Comparison of ENCODE assay signal across 31 cellular contexts in genomic region chr19:18881491-18881890, GRCh38. TPM values are rescaled to one million over a fixed set of nuclear protein-coding genes. Genes with fewer than 3 reads are reported as not detected.
"Had no signal": no experiment of that assay in that cellular context is flagged by ENCODE, and none has a peak within 500 bp of the region (broad histone marks: within the 10 kb centered on the region; RNA-seq: fewer than 3 reads in every experiment).

No MANE protein-coding gene starts in this region.

- H3K4me3 ChIP-seq: body of pancreas, colonic mucosa, esophagus muscularis mucosa, gastrocnemius medialis, heart left ventricle had no signal

- H3K9me3 ChIP-seq: body of pancreas, colonic mucosa, gastrocnemius medialis had no signal

- H3K36me3 ChIP-seq: colonic mucosa, heart left ventricle had no signal

- DNase-seq: activated CD4-positive, alpha-beta T cell treated with anti-CD3 and anti-CD28 coated beads for 1 hour; activated CD4-positive, alpha-beta T cell treated with anti-CD3 and anti-CD28 coated beads for 4 hours; activated CD4-positive, alpha-beta T cell treated with anti-CD3 and anti-CD28 coated beads, Interleukin-2, amount 10 ng/mL, durations not matched to agents 7 days and 5 days; activated CD4-positive, alpha-beta T cell treated with anti-CD3 and anti-CD28 coated beads, Interleukin-2, amount 50 U/mL, for 48 hours; activated CD4-positive, CD25-positive, alpha-beta regulatory T cell; activated CD8-positive, alpha-beta memory T cell treated with anti-CD3 and anti-CD28 coated beads for 24 hours; activated CD8-positive, alpha-beta memory T cell treated with anti-CD3 and anti-CD28 coated beads, Interleukin-2, amount 50 U/mL, for 4 hours; activated CD8-positive, alpha-beta T cell treated with anti-CD3 and anti-CD28 coated beads for 36 hours; activated effector memory CD4-positive, alpha-beta T cell treated with anti-CD3 and anti-CD28 coated beads, Interleukin-2, amount 50 U/mL, for 16 hours; activated naive CD4-positive, alpha-beta T cell treated with anti-CD3 and anti-CD28 coated beads, Interleukin-2, amount 10 ng/mL, durations not matched to agents 7 days and 5 days; activated T-cell treated with anti-CD3 and anti-CD28 coated beads, Interleukin-2, amount 50 U/mL, for 1 hour; activated T-cell treated with anti-CD3 and anti-CD28 coated beads, Interleukin-2, amount 50 U/mL, for 48 hours; amniotic stem cell; aorta; body of pancreas; caudate nucleus; cerebellar nuclear complex; effector CD8-positive, alpha-beta T cell; erythroblast; foreskin keratinocyte; gastrocnemius medialis; glutamatergic neuron; heart left ventricle; SW 1271; T-helper 1 cell; T-helper 2 cell had no signal

- H3K9me3 Mint-ChIP-seq: activated CD8-positive, alpha-beta T cell treated with anti-CD3 and anti-CD28 coated beads for 36 hours; activated naive CD4-positive, alpha-beta T cell treated with anti-CD3 and anti-CD28 coated beads, Interleukin-2, amount 10 ng/mL, durations not matched to agents 7 days and 5 days; activated T-helper 1 cell treated with anti-CD3 and anti-CD28 coated beads, Interleukin-12 subunit alpha, Interleukin-12 subunit beta, Interleukin-2, Interleukin-4 antibody, amounts not matched to agents 30 ng/mL and 10 ng/mL and 1 ng/mL, durations not matched to agents 14 hours and 24 hours and 36 hours; activated T-helper 2 cell treated with anti-CD3 and anti-CD28 coated beads, Interferon-gamma antibody, Interleukin-2, Interleukin-4, amounts not matched to agents 10 μg/mL and 5 μg/mL and 100 μg/mL, durations not matched to agents 14 hours and 24 hours and 36 hours had no signal

- ATAC-seq: activated CD8-positive, alpha-beta T cell treated with anti-CD3 and anti-CD28 coated beads for 36 hours; body of pancreas; foreskin keratinocyte; gastrocnemius medialis; heart left ventricle had no signal

- H3K4me1 Mint-ChIP-seq: activated CD4-positive, alpha-beta T cell treated with anti-CD3 and anti-CD28 coated beads, Interleukin-2, amount 10 ng/mL, durations not matched to agents 7 days and 5 days; activated naive CD4-positive, alpha-beta T cell treated with anti-CD3 and anti-CD28 coated beads, Interleukin-2, amount 10 ng/mL, durations not matched to agents 7 days and 5 days had no signal

- H3K4me1 ChIP-seq: body of pancreas, colonic mucosa, esophagus muscularis mucosa, foreskin keratinocyte, gastrocnemius medialis, heart left ventricle had no signal

- H3K4me3 Mint-ChIP-seq: activated CD4-positive, alpha-beta T cell treated with anti-CD3 and anti-CD28 coated beads, Interleukin-2, amount 10 ng/mL, durations not matched to agents 7 days and 5 days; activated CD8-positive, alpha-beta T cell treated with anti-CD3 and anti-CD28 coated beads for 36 hours; activated naive CD4-positive, alpha-beta T cell treated with anti-CD3 and anti-CD28 coated beads, Interleukin-2, amount 10 ng/mL, durations not matched to agents 7 days and 5 days; activated naive CD8-positive, alpha-beta T cell; activated T-helper 1 cell treated with anti-CD3 and anti-CD28 coated beads, Interleukin-12 subunit alpha, Interleukin-12 subunit beta, Interleukin-2, Interleukin-4 antibody, amounts not matched to agents 30 ng/mL and 10 ng/mL and 1 ng/mL, durations not matched to agents 14 hours and 24 hours and 36 hours had no signal

- H3K27ac ChIP-seq: body of pancreas, colonic mucosa, esophagus muscularis mucosa, foreskin keratinocyte, gastrocnemius medialis, heart left ventricle had no signal

- H3K36me3 Mint-ChIP-seq: activated naive CD4-positive, alpha-beta T cell treated with anti-CD3 and anti-CD28 coated beads, Interleukin-2, amount 10 ng/mL, durations not matched to agents 7 days and 5 days; activated naive CD8-positive, alpha-beta T cell had no signal

- H3K27me3 Mint-ChIP-seq: activated CD4-positive, alpha-beta T cell treated with anti-CD3 and anti-CD28 coated beads, Interleukin-2, amount 10 ng/mL, durations not matched to agents 7 days and 5 days; activated CD8-positive, alpha-beta T cell treated with anti-CD3 and anti-CD28 coated beads for 36 hours; activated naive CD8-positive, alpha-beta T cell had no signal

- H3K27me3 ChIP-seq: body of pancreas, colonic mucosa, esophagus muscularis mucosa, foreskin keratinocyte, gastrocnemius medialis, heart left ventricle had no signal

- H3K27ac Mint-ChIP-seq: activated CD4-positive, alpha-beta T cell treated with anti-CD3 and anti-CD28 coated beads, Interleukin-2, amount 10 ng/mL, durations not matched to agents 7 days and 5 days; activated CD8-positive, alpha-beta T cell treated with anti-CD3 and anti-CD28 coated beads for 36 hours; activated naive CD4-positive, alpha-beta T cell treated with anti-CD3 and anti-CD28 coated beads, Interleukin-2, amount 10 ng/mL, durations not matched to agents 7 days and 5 days; activated naive CD8-positive, alpha-beta T cell; activated T-helper 1 cell treated with anti-CD3 and anti-CD28 coated beads, Interleukin-12 subunit alpha, Interleukin-12 subunit beta, Interleukin-2, Interleukin-4 antibody, amounts not matched to agents 30 ng/mL and 10 ng/mL and 1 ng/mL, durations not matched to agents 14 hours and 24 hours and 36 hours; activated T-helper 2 cell treated with anti-CD3 and anti-CD28 coated beads, Interferon-gamma antibody, Interleukin-2, Interleukin-4, amounts not matched to agents 10 μg/mL and 5 μg/mL and 100 μg/mL, durations not matched to agents 14 hours and 24 hours and 36 hours had no signal

RNA-seq across cellular contexts. Expression of gene CERS1, which starts 14.5 kb away (rescaled TPM):
- total RNA-seq: activated CD4-positive, alpha-beta T cell treated with anti-CD3 and anti-CD28 coated beads, Interleukin-2, amount 10 ng/mL, durations not matched to agents 7 days and 5 days; activated T-helper 1 cell treated with anti-CD3 and anti-CD28 coated beads, Interleukin-12 subunit alpha, Interleukin-12 subunit beta, Interleukin-2, Interleukin-4 antibody, amounts not matched to agents 30 ng/mL and 10 ng/mL and 1 ng/mL, durations not matched to agents 14 hours and 24 hours and 36 hours had no signal

RNA-seq across cellular contexts. Expression of gene HOMER3, which starts 59.5 kb away (rescaled TPM):
- total RNA-seq: activated CD4-positive, alpha-beta T cell treated with anti-CD3 and anti-CD28 coated beads, Interleukin-2, amount 10 ng/mL, durations not matched to agents 7 days and 5 days had no signal
